1 cellular context compared by ENCODE assay signal in the genomic region with DNA sequence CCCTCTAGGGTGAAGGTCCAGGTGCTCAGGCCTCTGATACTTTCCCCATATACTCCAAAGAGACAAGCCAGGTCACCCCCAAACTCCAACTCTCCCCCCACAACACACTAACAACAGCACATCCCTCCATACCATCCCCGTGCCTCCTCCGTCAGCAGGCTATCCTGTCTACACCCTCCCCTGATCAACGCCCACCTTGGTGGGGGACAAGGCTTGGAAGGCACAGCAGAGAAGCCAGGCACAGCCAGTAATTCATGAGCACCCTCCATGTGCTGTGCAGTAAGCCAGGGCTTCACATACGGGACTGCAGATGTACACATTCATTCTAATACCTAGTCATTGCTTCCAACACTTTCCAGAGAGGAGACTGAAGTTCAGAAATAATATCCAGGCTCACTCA.
TF ChIP-seq lines count a peak whose summit lies in the region.

No MANE protein-coding gene starts in this region.

TF ChIP-seq in H1, 55 proteins besides CTCF, POLR2A, EP300 and RAD21:
- TF ChIP-seq PHF8 (conservative IDR thresholded peaks at IDR 0.05; ENCODE audit: low read depth, low read length) (no peak), SIN3A (conservative IDR thresholded peaks at IDR 0.05 in 1 of 2, IDR thresholded peaks at IDR 0.05 in 1 of 2; ENCODE audit: low read depth in 1 of 2, low read length in 2 of 2) (no peak), CHD2 (IDR thresholded peaks at IDR 0.05; ENCODE audit: low read length) (no peak), MAX (IDR thresholded peaks at IDR 0.05) (no peak), KDM4A (IDR thresholded peaks at IDR 0.05; ENCODE audit: low read depth, low read length, severe bottlenecking) (no peak), TBP (IDR thresholded peaks at IDR 0.05; ENCODE audit: low read depth, low read length) (no peak)
- TF ChIP-seq, protein P1, sequence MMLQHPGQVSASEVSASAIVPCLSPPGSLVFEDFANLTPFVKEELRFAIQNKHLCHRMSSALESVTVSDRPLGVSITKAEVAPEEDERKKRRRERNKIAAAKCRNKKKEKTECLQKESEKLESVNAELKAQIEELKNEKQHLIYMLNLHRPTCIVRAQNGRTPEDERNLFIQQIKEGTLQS (IDR thresholded peaks at IDR 0.05; ENCODE audit: insufficient read depth, low read depth, low read length): no peak
